Comparison of ENCODE assay signal across 8 cellular contexts in genomic region chr6:137234505-137234863, GRCh38. TPM values are rescaled to one million over a fixed set of nuclear protein-coding genes. Genes with fewer than 3 reads are reported as not detected.
DNase-seq lines count a peak whose midpoint lies in the region; ATAC-seq, FAIRE-seq and TF ChIP-seq lines count a peak whose summit lies in the region.

No MANE protein-coding gene starts in this region.

- peak overlapping the region; percentile 54 to 60 for H3K4me3 Mint-ChIP-seq in activated T-cell treated with anti-CD3 and anti-CD28 coated beads, Interleukin-2, amount 50 U/mL, for 72 hours
- H3K4me3 Mint-ChIP-seq in glutamatergic neuron (ENCODE audit: unreplicated experiment) = no peak overlapping the region

- H3K4me2 ChIP-seq in IMR-90 (ENCODE audit: low read depth, low read length) = no peak overlapping the region

- no peak overlapping the region for H2BK5ac ChIP-seq in IMR-90 (ENCODE audit: low read depth, low read length, poor library complexity, severe bottlenecking)

- WGBS in IMR-90 (ENCODE audit: extremely low coverage in 2 of 2, insufficient read length in 1 of 2), 2 experiments = no CpG with 5 or more reads among the region's 4 CpGs

- peak overlapping the region; percentile 32; the same call in 1 of the 2 replicates for H2BK120ac ChIP-seq in IMR-90 (ENCODE audit: low read depth, low read length)

- H3K27me3 ChIP-seq in IMR-90 (ENCODE audit: control insufficient read depth, insufficient read depth, low read length) = peaks cover 11% of the 10 kb centered on the region
- H3K27me3 ChIP-seq in adipocyte (replicated peaks; ENCODE audit: control insufficient read depth, insufficient read depth, low read length) = no peaks in the 10 kb centered on the region

- TF ChIP-seq CTCF in IMR-90 (conservative IDR thresholded peaks at IDR 0.05; ENCODE audit: low read depth, low read length) = no peak
- no peak for TF ChIP-seq CTCF in glutamatergic neuron (IDR thresholded peaks at IDR 0.05; ENCODE audit: partially characterized antibody, unreplicated experiment)

- no peak overlapping the region; a peak in 1 of 4 replicates for H4K8ac ChIP-seq in IMR-90 (ENCODE audit: low read depth in 2 of 2, low read length in 2 of 2)

- no peaks in the 10 kb centered on the region for H4K20me1 ChIP-seq in IMR-90 (ENCODE audit: insufficient read depth, low read length)

- H3K27ac Mint-ChIP-seq in activated T-cell treated with anti-CD3 and anti-CD28 coated beads, Interleukin-2, amount 50 U/mL, for 72 hours = peak overlapping the region; percentile 60
- no peak overlapping the region for H3K27ac Mint-ChIP-seq in glutamatergic neuron (ENCODE audit: unreplicated experiment)

- H3K27ac ChIP-seq in IMR-90 (ENCODE audit: insufficient read depth, low read length) = no peak overlapping the region
- H3K27ac ChIP-seq in skin epidermis = peak overlapping the region in 19 of 21 experiments; percentile 15 to 86 (median 74)

- intact Hi-C loops in IMR-90 (cut with micrococcal nuclease) = no loop called here

- no peak for TF ChIP-seq RAD21 in IMR-90 (IDR thresholded peaks at IDR 0.05; ENCODE audit: low read length)

- H3K9ac ChIP-seq in IMR-90 (ENCODE audit: low read depth, low read length) (no peak overlapping the region), adipocyte (ENCODE audit: low read length) (peak overlapping the region; percentile 53)

- peak overlapping the region; percentile 36; the same call in 1 of the 2 replicates for H4K5ac ChIP-seq in IMR-90 (ENCODE audit: low read depth, low read length)

- peaks cover 14% of the 10 kb centered on the region for H3K27me3 Mint-ChIP-seq in activated T-cell treated with anti-CD3 and anti-CD28 coated beads, Interleukin-2, amount 50 U/mL, for 72 hours (ENCODE audit: low read depth)
- peaks cover 2% of the 10 kb centered on the region for H3K27me3 Mint-ChIP-seq in glutamatergic neuron (ENCODE audit: unreplicated experiment)

- in situ Hi-C loops in IMR-90 (cut with MboI; ENCODE audit: low sequenced_read_pairs) = no loop called here

- H3K36me3 ChIP-seq in IMR-90 (ENCODE audit: control insufficient read depth, insufficient read depth, low read length) (no peaks in the 10 kb centered on the region), adipocyte (ENCODE audit: control insufficient read depth, insufficient read depth, low read length, severe bottlenecking) (no peaks in the 10 kb centered on the region)

- POLR2A ChIA-PET in IMR-90 (lab: Charles Lee; ENCODE audit: unreplicated experiment) = no interaction called here

- peaks cover 0 to 3% of the 10 kb centered on the region in 2 donors for H3K36me3 Mint-ChIP-seq in activated T-cell treated with anti-CD3 and anti-CD28 coated beads, Interleukin-2, amount 50 U/mL, for 72 hours (ENCODE audit: insufficient read depth in 2 of 2)
- H3K36me3 Mint-ChIP-seq in glutamatergic neuron (ENCODE audit: unreplicated experiment) = no peaks in the 10 kb centered on the region

- H3K4me1 ChIP-seq in IMR-90 (ENCODE audit: control insufficient read depth, insufficient read depth, low read length) = peaks cover 9% of the 10 kb centered on the region
- peaks cover 48% of the 10 kb centered on the region for H3K4me1 ChIP-seq in adipocyte (ENCODE audit: control insufficient read depth, insufficient read depth, low read length)

- H4K91ac ChIP-seq in IMR-90 (ENCODE audit: insufficient read depth, low read depth, low read length) = no peak overlapping the region

- H3K9me3 ChIP-seq in IMR-90 (ENCODE audit: control insufficient read depth, insufficient read depth, low read length) = no peaks in the 10 kb centered on the region
- H3K9me3 ChIP-seq in adipocyte (ENCODE audit: control insufficient read depth, low read length) = no peaks in the 10 kb centered on the region

- no TSS peak for BruUV-seq in IMR-90 (replicated peaks; lab: Mats Ljungman, UMichigan)

- H2AK5ac ChIP-seq in IMR-90 (ENCODE audit: low read depth, low read length) = no peak overlapping the region

- H3K79me1 ChIP-seq in IMR-90 (ENCODE audit: low read depth in 1 of 2, low read length in 2 of 2) = no peaks in the 10 kb centered on the region

- peaks cover 42% of the 10 kb centered on the region for H3K4me1 Mint-ChIP-seq in activated T-cell treated with anti-CD3 and anti-CD28 coated beads, Interleukin-2, amount 50 U/mL, for 72 hours (ENCODE audit: low read depth)
- H3K4me1 Mint-ChIP-seq in glutamatergic neuron (ENCODE audit: low read depth, unreplicated experiment) = no peaks in the 10 kb centered on the region

- H2AFZ ChIP-seq in IMR-90 (replicated peaks; ENCODE audit: low read length, poor library complexity) = no peak overlapping the region

- H3K9me1 ChIP-seq in IMR-90 (ENCODE audit: insufficient read depth, low read length) = no peaks in the 10 kb centered on the region

- no peak overlapping the region for H2BK15ac ChIP-seq in IMR-90 (ENCODE audit: low read depth, low read length)

- H3K4me3 ChIP-seq in IMR-90 (ENCODE audit: insufficient read depth, low read depth, low read length) = no peak overlapping the region
- H3K4me3 ChIP-seq in adipocyte (ENCODE audit: low read length) = peak overlapping the region; percentile 63
- H3K4me3 ChIP-seq in skin epidermis = no peak overlapping the region

- no peak for FAIRE-seq in frontal cortex (lab: Jason Lieb, UNC)

- ATAC-seq in activated T-cell treated with anti-CD3 and anti-CD28 coated beads, Interleukin-2, amount 50 U/mL, for 72 hours (replicated peaks in 1 of 2) = peak; percentile 87 to 90
- ATAC-seq in IMR-90 (ENCODE audit: low read depth) = no peak

- TF ChIP-seq POLR2A in IMR-90 (IDR thresholded peaks at IDR 0.05; ENCODE audit: low read depth, low read length) = no peak

- no peak overlapping the region for H3K56ac ChIP-seq in IMR-90 (ENCODE audit: extremely low read depth, insufficient read depth, low read length)

- H3K18ac ChIP-seq in IMR-90 (ENCODE audit: low read depth, low read length) = no peak overlapping the region

- no peak overlapping the region for H2BK20ac ChIP-seq in IMR-90 (ENCODE audit: low read depth, low read length)

- H3K23ac ChIP-seq in IMR-90 (ENCODE audit: low read depth, low read length) = no peak overlapping the region

- H2AK9ac ChIP-seq in IMR-90 (replicated peaks; ENCODE audit: low read depth, low read length, poor library complexity) = no peak overlapping the region

- dilution Hi-C loops in IMR-90 (cut with HindIII; ENCODE audit: low sequenced_read_pairs, unreplicated experiment) = no loop called here

- peak; percentile 38 for DNase-seq in activated T-cell treated with anti-CD3 and anti-CD28 coated beads, Interleukin-2, amount 50 U/mL, for 72 hours
- no peak for DNase-seq in activated T-cell treated with anti-CD3 and anti-CD28 coated beads, Interleukin-2, amount 50 U/mL, for 1 hour
- DNase-seq in IMR-90 (no peak), adipocyte (ENCODE audit: low read depth) (no peak), frontal cortex (ENCODE audit: low spot score in 2 of 2) (no peak), glutamatergic neuron (no peak), NCI-H748 (lab: John Stamatoyannopoulos, UW; ENCODE audit: unreplicated experiment) (no peak)

- no peak overlapping the region for H3K14ac ChIP-seq in IMR-90 (replicated peaks; ENCODE audit: low read depth, low read length)

- no peak overlapping the region for H3K4ac ChIP-seq in IMR-90 (ENCODE audit: low read depth, low read length)

- H3K9me3 Mint-ChIP-seq in activated T-cell treated with anti-CD3 and anti-CD28 coated beads, Interleukin-2, amount 50 U/mL, for 72 hours = peaks cover 0 to 4% of the 10 kb centered on the region in 2 donors
- H3K9me3 Mint-ChIP-seq in glutamatergic neuron (ENCODE audit: unreplicated experiment) = no peaks in the 10 kb centered on the region

- CTCF ChIA-PET in IMR-90 (lab: Yijun Ruan, JAX) = no interaction called here

TF ChIP-seq in IMR-90, 13 proteins besides CTCF, POLR2A, EP300 and RAD21:
- TF ChIP-seq USF2 (IDR thresholded peaks at IDR 0.05; ENCODE audit: low read depth, low read length) = no peak
- TF ChIP-seq MAFK (IDR thresholded peaks at IDR 0.05; ENCODE audit: low read depth, low read length) = no peak
- no peak for TF ChIP-seq NFE2L2 (IDR thresholded peaks at IDR 0.05; ENCODE audit: low read depth, low read length)
- TF ChIP-seq RFX5 (IDR thresholded peaks at IDR 0.05; ENCODE audit: low read depth, low read length) = no peak
- TF ChIP-seq MXI1 (IDR thresholded peaks at IDR 0.05; ENCODE audit: borderline replicate concordance, low read depth, low read length) = no peak
- no peak for TF ChIP-seq CEBPB (IDR thresholded peaks at IDR 0.05; ENCODE audit: low read depth, low read length)
- TF ChIP-seq RCOR1 (IDR thresholded peaks at IDR 0.05; ENCODE audit: insufficient replicate concordance, low read length) = no peak
- TF ChIP-seq BHLHE40 (IDR thresholded peaks at IDR 0.05; ENCODE audit: low read depth, low read length) = no peak
- TF ChIP-seq CHD1 (IDR thresholded peaks at IDR 0.05; ENCODE audit: low read depth, low read length) = no peak
- no peak for TF ChIP-seq MAZ (IDR thresholded peaks at IDR 0.05; ENCODE audit: borderline replicate concordance, low read depth, low read length)

RNA-seq across cellular contexts. Expression of gene IFNGR1, which starts 15.3 kb away (rescaled TPM):
- total RNA-seq in activated T-cell treated with anti-CD3 and anti-CD28 coated beads, Interleukin-2, amount 50 U/mL, for 72 hours = 10 to 100 TPM; 51.0 to 54.3 TPM
- total RNA-seq in IMR-90 (2012; rRNA removed) (25.6 and 34.2 TPM in 2 replicates), frontal cortex (66.4 TPM), glutamatergic neuron (ENCODE audit: unreplicated experiment) (36.4 TPM)
- polyA plus RNA-seq in IMR-90 (2012; rRNA removed) = 13.7 and 19.1 TPM in 2 replicates
- polyA plus RNA-seq in IMR-90 (2012; cell fraction: cytosol; rRNA removed) = 2.8 and 4.1 TPM in 2 replicates
- 4.1 and 19.2 TPM in 2 replicates for polyA plus RNA-seq in IMR-90 (2012; cell fraction: nucleus; rRNA removed; ENCODE audit: low replicate concordance)

Comparison
In these comparisons a context has a peak if more than half of its experiments do, and no peak if none do; other contexts are left out.
1. DNase-seq: peak in activated T-cell treated with anti-CD3 and anti-CD28 coated beads, Interleukin-2, amount 50 U/mL, for 72 hours (2 of 2); none in activated T-cell treated with anti-CD3 and anti-CD28 coated beads, Interleukin-2, amount 50 U/mL, for 1 hour (single experiment), IMR-90 (single experiment), adipocyte (single experiment), frontal cortex (0 of 2), glutamatergic neuron (single experiment) and NCI-H748 (single experiment).